In the genomic region with DNA sequence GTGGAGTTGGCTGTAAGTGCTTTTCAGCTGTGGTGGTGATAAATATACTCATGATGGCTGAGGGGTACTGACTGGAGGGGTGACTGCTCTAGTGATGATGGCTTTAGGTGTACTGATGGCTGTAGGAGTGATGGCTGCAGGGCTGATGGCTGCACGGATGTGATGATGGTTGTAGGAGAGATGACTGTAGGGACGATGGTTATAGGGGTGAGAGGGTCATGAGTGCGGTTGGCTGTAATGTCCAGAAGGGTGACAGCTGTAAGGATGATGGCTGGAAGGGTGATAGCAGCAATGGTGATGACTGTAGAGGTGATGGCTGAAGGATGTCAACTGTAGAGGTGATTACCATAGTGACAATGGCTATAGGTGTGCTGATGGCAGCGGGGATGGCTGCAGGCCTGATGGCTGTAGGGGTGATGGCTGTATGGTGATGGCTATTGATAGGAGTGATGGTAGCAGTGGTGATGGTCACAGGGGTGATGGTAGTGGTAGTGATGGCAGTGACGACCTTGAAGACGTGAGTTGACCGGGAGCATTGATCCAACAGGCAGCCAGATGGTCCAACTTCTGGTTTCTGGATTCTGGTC, we compare ENCODE assay signal across 11 cellular contexts. TPM values are rescaled to one million over a fixed set of nuclear protein-coding genes. Genes with fewer than 3 reads are reported as not detected.
DNase-seq lines count a peak whose midpoint lies in the region; ATAC-seq and TF ChIP-seq lines count a peak whose summit lies in the region.
"Had no signal": no experiment of that assay in that cellular context is flagged by ENCODE, and none has a peak within 500 bp of the region (broad histone marks: within the 10 kb centered on the region; RNA-seq: fewer than 3 reads in every experiment).

No MANE protein-coding gene starts in this region.

- peaks cover 30% of the 10 kb centered on the region for H3K36me3 Mint-ChIP-seq in stimulated activated naive CD8-positive, alpha-beta T cell treated with anti-CD3 and anti-CD28 coated beads, Interleukin-15, Interleukin-2, amounts not matched to agents 100 ng/mL and 50 ng/mL, for 24 hours (ENCODE audit: low read depth)
- peaks cover 42% of the 10 kb centered on the region for H3K36me3 Mint-ChIP-seq in activated CD4-positive, alpha-beta memory T cell treated with anti-CD3 and anti-CD28 coated beads for 36 hours
- H3K36me3 Mint-ChIP-seq in memory B cell: peaks cover 17% of the 10 kb centered on the region

- no peak overlapping the region for H3K4me2 ChIP-seq in mammary epithelial cell (ENCODE audit: insufficient read depth, low read depth, low read length)
- H3K4me2 ChIP-seq: PC-9 had no signal

- no peak for DNase-seq in stimulated activated naive CD8-positive, alpha-beta T cell treated with anti-CD3 and anti-CD28 coated beads, Interleukin-15, Interleukin-2, amounts not matched to agents 100 U/mL and 50 U/mL, for 24 hours
- DNase-seq in activated CD4-positive, alpha-beta memory T cell treated with anti-CD3 and anti-CD28 coated beads for 36 hours: no peak
- DNase-seq in memory B cell (ENCODE audit: low spot score in 2 of 2) (no peak), upper lobe of right lung (no peak), mammary epithelial cell (no peak), lower leg skin (ENCODE audit: low spot score in 2 of 2) (no peak)
- DNase-seq in activated effector memory CD4-positive, alpha-beta T cell treated with anti-CD3 and anti-CD28 coated beads, Interleukin-2, amount 50 U/mL, for 16 hours: no peak
- DNase-seq: PC-9 had no signal

- H3K4me3 ChIP-seq in upper lobe of right lung (peak overlapping the region; percentile 45), mammary epithelial cell (replicated peaks in 1 of 3; ENCODE audit: insufficient read depth in 1 of 3, low read depth in 2 of 3, low read length in 3 of 3) (no peak overlapping the region), lower leg skin (ENCODE audit: low read depth, poor library complexity, severe bottlenecking) (no peak overlapping the region)
- H3K4me3 ChIP-seq: PC-9 had no signal

- H3K9me3 ChIP-seq in upper lobe of right lung: no peaks in the 10 kb centered on the region
- H3K9me3 ChIP-seq in mammary epithelial cell (replicated peaks; ENCODE audit: insufficient read depth, low read length): no peaks in the 10 kb centered on the region

- TF ChIP-seq POLR2A in lower leg skin (IDR thresholded peaks at IDR 0.05): no peak

- H3K36me3 ChIP-seq in upper lobe of right lung: no peaks in the 10 kb centered on the region
- H3K36me3 ChIP-seq in mammary epithelial cell (ENCODE audit: insufficient read depth, low read length): no peaks in the 10 kb centered on the region

- H4K20me1 ChIP-seq in mammary epithelial cell (ENCODE audit: insufficient read depth, low read length): no peaks in the 10 kb centered on the region

- POLR2A ChIA-PET in activated CD4-positive, alpha-beta memory T cell treated with anti-CD3 and anti-CD28 coated beads for 36 hours (lab: Charles Lee): interaction anchor here (0.9 to 8.2 kb wide), 3 partner anchors 10 to 20 kb away, joined by 3 to 58 read pairs (median 3); no protein-coding TSS in a partner anchor

- no peak overlapping the region for H2AFZ ChIP-seq in mammary epithelial cell (ENCODE audit: low read depth, low read length)
- H2AFZ ChIP-seq: PC-9 had no signal

- H3K9ac ChIP-seq in mammary epithelial cell (ENCODE audit: insufficient read depth, low read length): no peak overlapping the region

- peak overlapping the region; percentile 97 for H3K27ac Mint-ChIP-seq in stimulated activated naive CD8-positive, alpha-beta T cell treated with anti-CD3 and anti-CD28 coated beads, Interleukin-15, Interleukin-2, amounts not matched to agents 100 ng/mL and 50 ng/mL, for 24 hours
- peak overlapping the region; percentile 97 for H3K27ac Mint-ChIP-seq in activated CD4-positive, alpha-beta memory T cell treated with anti-CD3 and anti-CD28 coated beads for 36 hours
- H3K27ac Mint-ChIP-seq in memory B cell: peak overlapping the region; percentile 98

- TF ChIP-seq CTCF in upper lobe of right lung (IDR thresholded peaks at IDR 0.05) (no peak), mammary epithelial cell (conservative IDR thresholded peaks at IDR 0.05 in 1 of 2, IDR thresholded peaks at IDR 0.05 in 1 of 2; ENCODE audit: extremely low read depth in 1 of 2, insufficient read depth in 1 of 2, low read depth in 1 of 2, low read length in 2 of 2) (no peak), lower leg skin (IDR thresholded peaks at IDR 0.05) (no peak)

- no peaks in the 10 kb centered on the region for H3K79me2 ChIP-seq in mammary epithelial cell (ENCODE audit: insufficient read depth, low read length)

- peaks cover 64% of the 10 kb centered on the region for H3K4me1 Mint-ChIP-seq in stimulated activated naive CD8-positive, alpha-beta T cell treated with anti-CD3 and anti-CD28 coated beads, Interleukin-15, Interleukin-2, amounts not matched to agents 100 ng/mL and 50 ng/mL, for 24 hours (ENCODE audit: low read depth)
- peaks cover 49% of the 10 kb centered on the region for H3K4me1 Mint-ChIP-seq in activated CD4-positive, alpha-beta memory T cell treated with anti-CD3 and anti-CD28 coated beads for 36 hours (ENCODE audit: low read depth)
- peaks cover 40% of the 10 kb centered on the region for H3K4me1 Mint-ChIP-seq in memory B cell

- dilution Hi-C loops in mammary epithelial cell (cut with HindIII; ENCODE audit: low sequenced_read_pairs): no loop called here

- no peaks in the 10 kb centered on the region for H3K4me1 ChIP-seq in upper lobe of right lung
- no peaks in the 10 kb centered on the region for H3K4me1 ChIP-seq in mammary epithelial cell (ENCODE audit: insufficient read depth, low read length)

- intact Hi-C loops in activated CD4-positive, alpha-beta memory T cell treated with anti-CD3 and anti-CD28 coated beads for 36 hours (cut with micrococcal nuclease): loop anchor here (5.0 kb wide), 1 partner anchor 203 kb away; a partner anchor contains a TSS
- intact Hi-C loops in upper lobe of right lung (cut with DNase I) (no loop called here), mammary epithelial cell (cut with micrococcal nuclease) (no loop called here), lower leg skin (cut with DNase I; ENCODE audit: low total_unique reads) (no loop called here)

- CTCF ChIA-PET in activated CD4-positive, alpha-beta memory T cell treated with anti-CD3 and anti-CD28 coated beads for 36 hours (lab: Charles Lee): interaction anchor here (0.7 to 5.6 kb wide), 4 partner anchors 9 to 281 kb away, joined by 3 to 40 read pairs (median 6); no protein-coding TSS in a partner anchor
- CTCF ChIA-PET in mammary epithelial cell (lab: Charles Lee; ENCODE audit: low non-redundant PET): no interaction called here

- H3K4me3 Mint-ChIP-seq in stimulated activated naive CD8-positive, alpha-beta T cell treated with anti-CD3 and anti-CD28 coated beads, Interleukin-15, Interleukin-2, amounts not matched to agents 100 ng/mL and 50 ng/mL, for 24 hours: peak overlapping the region; percentile 94
- peak overlapping the region; percentile 79 for H3K4me3 Mint-ChIP-seq in activated CD4-positive, alpha-beta memory T cell treated with anti-CD3 and anti-CD28 coated beads for 36 hours
- H3K4me3 Mint-ChIP-seq in memory B cell: peak overlapping the region; percentile 89

- peak overlapping the region; percentile 60 for H3K27ac ChIP-seq in upper lobe of right lung
- H3K27ac ChIP-seq in mammary epithelial cell (ENCODE audit: insufficient read depth, low read depth, low read length): no peak overlapping the region
- H3K27ac ChIP-seq: PC-9 had no signal

- in situ Hi-C loops in mammary epithelial cell (cut with MboI; ENCODE audit: low sequenced_read_pairs in 2 of 2): no loop called here

- no peaks in the 10 kb centered on the region for H3K9me3 Mint-ChIP-seq in stimulated activated naive CD8-positive, alpha-beta T cell treated with anti-CD3 and anti-CD28 coated beads, Interleukin-15, Interleukin-2, amounts not matched to agents 100 ng/mL and 50 ng/mL, for 24 hours
- H3K9me3 Mint-ChIP-seq in activated CD4-positive, alpha-beta memory T cell treated with anti-CD3 and anti-CD28 coated beads for 36 hours: no peaks in the 10 kb centered on the region
- H3K9me3 Mint-ChIP-seq in memory B cell: no peaks in the 10 kb centered on the region

- BruUV-seq in mammary epithelial cell (replicated peaks; lab: Mats Ljungman, UMichigan): no TSS peak

- 74% methylated on average over 7 of the region's 7 CpGs for WGBS in mammary epithelial cell (ENCODE audit: low coverage, missing lambda C conversion rate)
- WGBS in lower leg skin, 2 donors: 89% methylated on average over 7 of the region's 7 CpGs

- H3K27me3 Mint-ChIP-seq in stimulated activated naive CD8-positive, alpha-beta T cell treated with anti-CD3 and anti-CD28 coated beads, Interleukin-15, Interleukin-2, amounts not matched to agents 100 ng/mL and 50 ng/mL, for 24 hours: no peaks in the 10 kb centered on the region
- no peaks in the 10 kb centered on the region for H3K27me3 Mint-ChIP-seq in activated CD4-positive, alpha-beta memory T cell treated with anti-CD3 and anti-CD28 coated beads for 36 hours
- H3K27me3 Mint-ChIP-seq in memory B cell: no peaks in the 10 kb centered on the region

- ATAC-seq in stimulated activated naive CD8-positive, alpha-beta T cell treated with anti-CD3 and anti-CD28 coated beads, Interleukin-15, Interleukin-2, amounts not matched to agents 100 U/mL and 50 U/mL, for 24 hours: no peak
- no peak for ATAC-seq in memory B cell (ENCODE audit: low read depth)
- no peak for ATAC-seq in upper lobe of right lung

- H3K27me3 ChIP-seq in upper lobe of right lung (no peaks in the 10 kb centered on the region), mammary epithelial cell (ENCODE audit: insufficient read depth, low read length) (no peaks in the 10 kb centered on the region)

RNA-seq across cellular contexts. Expression of a gene that starts 0.6 kb away (rescaled TPM):
- total RNA-seq in activated CD4-positive, alpha-beta memory T cell treated with anti-CD3 and anti-CD28 coated beads for 36 hours: 100 to 1,000 TPM; 126 to 133 TPM
- total RNA-seq in upper lobe of right lung: 41.2 TPM
- not detected for total RNA-seq in mammary epithelial cell
- polyA plus RNA-seq in mammary epithelial cell: not detected
- polyA minus RNA-seq in mammary epithelial cell: not detected
- 1 to 10 TPM in 3 of 4 donors, under 1 TPM in 1; 0.25 to 3.4 (median 1.6) TPM for total RNA-seq in lower leg skin
- total RNA-seq: PC-9, renal cortical epithelial cell had no signal
- polyA plus RNA-seq: BJ had no signal

RNA-seq across cellular contexts. Expression of a gene that starts 40.4 kb away (rescaled TPM):
- under 1 TPM; 0.80 to 0.93 TPM for total RNA-seq in activated CD4-positive, alpha-beta memory T cell treated with anti-CD3 and anti-CD28 coated beads for 36 hours
- 0.93 TPM for total RNA-seq in upper lobe of right lung
- not detected for total RNA-seq in mammary epithelial cell
- polyA plus RNA-seq in mammary epithelial cell: not detected
- not detected for polyA minus RNA-seq in mammary epithelial cell
- total RNA-seq in lower leg skin: 1 to 10 TPM; 1.3 to 5.0 (median 2.2) TPM
- total RNA-seq: PC-9, renal cortical epithelial cell had no signal
